Comparison of ENCODE assay signal across 1 cellular context in genomic region chr11:121334973-121335711, GRCh38.
TF ChIP-seq lines count a peak whose summit lies in the region.

No MANE protein-coding gene starts in this region.

TF ChIP-seq in SK-N-SH treated with all-trans-retinoic acid at 6 μM for 48 hours, 23 proteins besides CTCF, POLR2A, EP300 and RAD21 (continued from another document):
- TF ChIP-seq TSHZ2 (CRISPR knock-in tag; IDR thresholded peaks at IDR 0.05) = no peak
- no peak for TF ChIP-seq GLIS3 (CRISPR knock-in tag; IDR thresholded peaks at IDR 0.05)
- no peak for TF ChIP-seq CSRNP3 (CRISPR knock-in tag; IDR thresholded peaks at IDR 0.05)
- TF ChIP-seq TOX (CRISPR knock-in tag; IDR thresholded peaks at IDR 0.05; ENCODE audit: borderline replicate concordance) = no peak
- no peak for TF ChIP-seq OSR1 (CRISPR knock-in tag; IDR thresholded peaks at IDR 0.05)
- TF ChIP-seq ZNF8 (CRISPR knock-in tag; IDR thresholded peaks at IDR 0.05) = no peak
- no peak for TF ChIP-seq CSDC2 (CRISPR knock-in tag; IDR thresholded peaks at IDR 0.05)
- no peak for TF ChIP-seq ESRRG (CRISPR knock-in tag; IDR thresholded peaks at IDR 0.05)
